ENCODE assay signal across 8 cellular contexts in the genomic region with DNA sequence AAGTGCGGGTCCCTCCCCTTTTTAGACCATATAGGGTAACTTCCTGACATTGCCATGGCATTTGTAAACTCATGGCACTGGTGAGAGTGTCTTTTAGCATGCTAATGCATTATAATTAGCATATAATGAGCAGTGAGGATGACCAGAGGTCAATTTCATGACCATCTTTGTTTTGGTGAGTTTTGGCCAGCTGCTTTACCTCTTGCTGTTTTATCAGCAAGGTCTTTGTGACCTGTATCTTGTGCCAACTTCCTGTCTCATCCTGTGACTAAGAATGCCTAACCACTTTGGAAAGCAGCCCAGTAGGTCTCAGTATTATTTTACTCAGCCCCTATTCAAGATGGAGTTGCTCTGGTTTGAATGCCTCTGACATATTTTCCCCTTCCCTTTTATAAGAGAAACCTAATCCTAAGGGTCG.
DNase-seq lines count a peak whose midpoint lies in the region; ATAC-seq and TF ChIP-seq lines count a peak whose summit lies in the region.
"Not testable (repeated sequence)": the region's sequence is repeated elsewhere in the genome, so short reads cannot be mapped to it uniquely, and the experiment has no call there.

No MANE protein-coding gene starts in this region.

- H3K4me2 ChIP-seq in SK-N-SH: not testable (repeated sequence)

- not testable (repeated sequence) for H3K27ac ChIP-seq in SK-N-SH (ENCODE audit: low read depth in 2 of 2, low read length in 1 of 2)
- H3K27ac ChIP-seq in heart left ventricle (peak overlapping the region in 11 of 12 donors; percentile 41 to 70 (median 56)), uterus (peak overlapping the region; percentile 82 to 87)

- H3K4me1 ChIP-seq in SK-N-SH (ENCODE audit: control insufficient read depth in 1 of 2, insufficient read depth in 2 of 2, low read depth in 1 of 2, low read length in 1 of 2): peaks cover 0 to 13% of the 10 kb centered on the region in 2 experiments; a peak in 3 of 4 replicates
- H3K4me1 ChIP-seq in heart left ventricle: peaks cover 0 to 34% (median 13%) of the 10 kb centered on the region in 12 donors
- H3K4me1 ChIP-seq in uterus: not testable (repeated sequence)

- not testable (repeated sequence) for H3K36me3 Mint-ChIP-seq in mesothelial cell of epicardium

- H4K20me1 ChIP-seq in SK-N-SH (ENCODE audit: insufficient read depth): not testable (repeated sequence)

- not testable (repeated sequence) for H2AFZ ChIP-seq in SK-N-SH (ENCODE audit: low read depth)

- WGBS in SK-N-SH (ENCODE audit: low lambda C conversion rate): 18% methylated on average over 2 of the region's 2 CpGs
- 48 to 66% (median 62%) methylated on average over 2 of the region's 2 CpGs for WGBS in heart left ventricle, 4 donors

- not testable (repeated sequence) for H3K9me3 Mint-ChIP-seq in mesothelial cell of epicardium

- not testable (repeated sequence) for TF ChIP-seq EP300 in SK-N-SH (IDR thresholded peaks at IDR 0.05; ENCODE audit: borderline replicate concordance in 1 of 2, low read depth in 1 of 2, low read length in 1 of 2)

- peak; percentile 59 for DNase-seq in DMS53 treated with DMSO at 0.1 percent for 48 hours (lab: John Stamatoyannopoulos, UW; ENCODE audit: unreplicated experiment)
- DNase-seq in HUDEP-2 (lab: John Stamatoyannopoulos, UW; ENCODE audit: unreplicated experiment in 76 of 76): peak in 42 of 76 experiments; percentile 0 to 70 (median 39)
- DNase-seq in NCI-H226: peak; percentile 72
- DNase-seq in SK-N-SH; mesothelial cell of epicardium (ENCODE audit: low spot score in 2 of 2, unreplicated experiment in 2 of 2): not testable (repeated sequence)
- peak; percentile 68 for DNase-seq in dermis blood vessel endothelial cell
- peak in 4 of 5 donors; percentile 21 to 57 (median 29) for DNase-seq in heart left ventricle
- DNase-seq in uterus: peak; percentile 48 to 85

- CTCF ChIA-PET in SK-N-SH (lab: Yijun Ruan, JAX): interaction anchor here (1.1 to 1.2 kb wide), 2 partner anchors 10 to 48 kb away, joined by 3 to 4 read pairs; no protein-coding TSS in a partner anchor

- H3K36me3 ChIP-seq in SK-N-SH (replicated peaks in 1 of 2; ENCODE audit: control insufficient read depth in 1 of 2, insufficient read depth in 2 of 2, low read length in 1 of 2); heart left ventricle; uterus: not testable (repeated sequence)

- not testable (repeated sequence) for H3K27me3 ChIP-seq in SK-N-SH (ENCODE audit: insufficient read depth); heart left ventricle; uterus

- not testable (repeated sequence) for H3K4me3 Mint-ChIP-seq in mesothelial cell of epicardium

- not testable (repeated sequence) for TF ChIP-seq POLR2A in heart left ventricle (IDR thresholded peaks at IDR 0.05); uterus (IDR thresholded peaks at IDR 0.05)

- H3K4me3 ChIP-seq in SK-N-SH (ENCODE audit: low read depth in 2 of 2, low read length in 1 of 2); heart left ventricle: not testable (repeated sequence)
- peak overlapping the region in 1 of 2 donors; percentile 11 for H3K4me3 ChIP-seq in uterus

- H3F3A ChIP-seq in SK-N-SH (replicated peaks; ENCODE audit: insufficient read depth): not testable (repeated sequence)

- ATAC-seq in heart left ventricle: peak; percentile 76 to 83 (median 78)

- TF ChIP-seq CTCF in SK-N-SH (IDR thresholded peaks at IDR 0.05); heart left ventricle (IDR thresholded peaks at IDR 0.05); mesothelial cell of epicardium (IDR thresholded peaks at IDR 0.05; ENCODE audit: unreplicated experiment); uterus (IDR thresholded peaks at IDR 0.05): not testable (repeated sequence)

- peak overlapping the region; percentile 69 for H3K27ac Mint-ChIP-seq in mesothelial cell of epicardium

- H3K9ac ChIP-seq in SK-N-SH: not testable (repeated sequence)

- POLR2A ChIA-PET in SK-N-SH (lab: Yijun Ruan, JAX): not testable (repeated sequence)

- intact Hi-C loops in heart left ventricle (cut with DNase I); uterus (cut with DNase I; ENCODE audit: low total_unique reads): not testable (repeated sequence)

- H3K9me2 ChIP-seq in SK-N-SH: not testable (repeated sequence)

- peaks cover 47% of the 10 kb centered on the region for H3K4me1 Mint-ChIP-seq in mesothelial cell of epicardium

- H3K79me2 ChIP-seq in SK-N-SH (ENCODE audit: insufficient read depth): not testable (repeated sequence)

- H3K27me3 Mint-ChIP-seq in mesothelial cell of epicardium (ENCODE audit: low read depth): not testable (repeated sequence)

- H3K9me3 ChIP-seq in SK-N-SH, heart left ventricle, uterus: not testable (repeated sequence)

- not testable (repeated sequence) for TF ChIP-seq RAD21 in SK-N-SH (IDR thresholded peaks at IDR 0.05; ENCODE audit: low read length)

TF ChIP-seq in SK-N-SH, 30 proteins besides CTCF, POLR2A, EP300 and RAD21:
- TF ChIP-seq RXRA (IDR thresholded peaks at IDR 0.05; ENCODE audit: borderline replicate concordance, low read depth) (peak; percentile 43; the same call in 1 of the 2 replicates), NFIC (IDR thresholded peaks at IDR 0.05; ENCODE audit: borderline replicate concordance) (peak; percentile 86), TCF12 (IDR thresholded peaks at IDR 0.05) (peak; percentile 47; the same call in 1 of the 2 replicates)
